19 cellular contexts compared by ENCODE assay signal in the genomic region with DNA sequence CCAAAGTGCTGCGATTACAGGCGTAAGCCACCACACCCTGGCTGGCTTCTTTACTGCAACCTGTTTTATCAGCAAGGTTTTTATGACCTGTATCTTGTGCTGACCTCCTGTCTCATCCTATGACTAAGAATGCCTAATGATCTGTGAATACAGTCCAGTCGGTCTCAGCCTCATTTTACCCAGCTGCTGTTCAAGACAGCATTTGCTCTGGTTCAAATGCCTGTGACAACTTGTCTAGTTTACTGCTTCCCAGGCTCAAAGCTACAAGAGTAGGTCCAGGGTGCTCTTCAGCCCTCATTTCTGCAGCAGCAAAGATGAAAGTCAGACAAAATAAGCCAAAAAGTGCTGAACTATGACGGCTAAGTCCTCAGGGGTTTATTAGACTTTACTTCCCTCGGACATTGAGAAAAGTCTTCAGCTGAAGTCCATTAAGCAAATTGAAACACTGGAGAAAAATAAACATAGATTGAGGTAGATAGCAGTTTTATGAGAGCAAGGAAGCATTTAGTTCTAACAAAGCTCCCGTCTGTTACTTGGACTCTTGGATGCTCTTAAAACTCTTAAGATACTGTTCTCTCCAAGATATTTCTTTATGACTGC. TPM values are rescaled to one million over a fixed set of nuclear protein-coding genes. Genes with fewer than 3 reads are reported as not detected.
DNase-seq lines count a peak whose midpoint lies in the region; ATAC-seq, FAIRE-seq and TF ChIP-seq lines count a peak whose summit lies in the region.
"Had no signal": no experiment of that assay in that cellular context is flagged by ENCODE, and none has a peak within 500 bp of the region (broad histone marks: within the 10 kb centered on the region; RNA-seq: fewer than 3 reads in every experiment).

No MANE protein-coding gene starts in this region.

- peak overlapping the region; percentile 87 for H3K27ac ChIP-seq in 22Rv1
- no peak overlapping the region for H3K27ac ChIP-seq in kidney (ENCODE audit: low read depth in 2 of 2, low read length in 2 of 2)

- intact Hi-C loops in kidney (cut with DNase I): no loop called here

- ATAC-seq in GM18502 (IDR thresholded peaks at IDR 0.05; ENCODE audit: poor library complexity, unreplicated experiment) (no peak), GM18867 (IDR thresholded peaks at IDR 0.05; ENCODE audit: unreplicated experiment) (no peak), GM21526 (IDR thresholded peaks at IDR 0.05; ENCODE audit: low FRiP score, unreplicated experiment) (no peak)

- no peak for TF ChIP-seq CTCF in 22Rv1 (IDR thresholded peaks at IDR 0.05)
- TF ChIP-seq CTCF in kidney (IDR thresholded peaks at IDR 0.05; ENCODE audit: borderline replicate concordance, extremely low read depth, insufficient read depth): no peak

- H3K36me3 ChIP-seq in kidney (ENCODE audit: control insufficient read depth in 1 of 2, insufficient read depth in 2 of 2, low read length in 2 of 2): no peaks in the 10 kb centered on the region

- H3K9ac ChIP-seq in kidney (ENCODE audit: low read length in 2 of 2): no peak overlapping the region

- DNase-seq in ELF-1 (ENCODE audit: low read depth, low spot score): peak; percentile 18
- DNase-seq in RCC 7860 (ENCODE audit: low spot score): no peak
- peak; percentile 93 for DNase-seq in islet precursor cell
- DNase-seq in kidney: no peak
- DNase-seq: Calu3; CD4-positive, CD25-positive, alpha-beta regulatory T cell; GF-D8; H7; NCI-H1092; NCI-H1694; NCI-H345; NCI-H69; NK-92 treated with Interleukin-12 subunit alpha and Interleukin-12 subunit beta, amount 100 ng/mL, for 24 hours; OCI-M1 had no signal

- H3K9me3 ChIP-seq in kidney (ENCODE audit: control insufficient read depth in 1 of 2, low read length in 2 of 2): no peaks in the 10 kb centered on the region

- no peak overlapping the region for H3K4me3 ChIP-seq in kidney (ENCODE audit: low read length in 2 of 2)

- FAIRE-seq in RCC 7860 (lab: Jason Lieb, UNC) (peak; percentile 45), kidney (lab: Jason Lieb, UNC) (no peak)
- FAIRE-seq: A204.1 had no signal

- no peaks in the 10 kb centered on the region for H3K4me1 ChIP-seq in kidney (ENCODE audit: control insufficient read depth in 1 of 2, insufficient read depth in 1 of 2, low read depth in 1 of 2, low read length in 2 of 2)

RNA-seq across cellular contexts. Expression of a gene that starts 12.5 kb away (rescaled TPM):
- total RNA-seq in kidney: not detected
- not detected for polyA plus RNA-seq in kidney (ENCODE audit: insufficient read depth, low read depth, low replicate concordance)
- total RNA-seq: Calu3; CD4-positive, CD25-positive, alpha-beta regulatory T cell; H7 had no signal
- polyA plus RNA-seq: CD4-positive, CD25-positive, alpha-beta regulatory T cell had no signal

Comparison
In these comparisons a context has a peak if more than half of its experiments do, and no peak if none do; other contexts are left out.
1. DNase-seq: peak in ELF-1 (single experiment) and islet precursor cell (single experiment); none in RCC 7860 (single experiment) and kidney (single experiment).